ENCODE assay signal across 21 cellular contexts in the genomic region with DNA sequence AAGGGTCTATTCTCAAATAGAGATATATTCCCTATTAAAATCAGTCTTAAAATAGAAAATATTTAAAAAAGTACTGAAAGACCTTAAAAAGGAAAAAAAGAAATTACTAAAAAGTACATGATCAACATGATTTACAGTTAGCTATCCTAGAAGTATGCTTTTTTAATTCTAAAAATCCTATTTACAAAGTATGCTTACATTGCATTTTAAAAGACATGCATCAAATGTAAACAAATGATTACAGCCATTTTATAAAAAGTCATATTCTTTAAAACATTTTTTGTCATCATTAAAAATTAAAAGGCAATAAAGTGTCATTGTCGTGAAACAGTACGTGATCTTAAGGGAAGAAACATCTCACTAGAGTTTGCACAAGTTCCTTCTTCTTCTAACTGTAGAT.
"Had no signal": no experiment of that assay in that cellular context is flagged by ENCODE, and none has a peak within 500 bp of the region (broad histone marks: within the 10 kb centered on the region; RNA-seq: fewer than 3 reads in every experiment).

No MANE protein-coding gene starts in this region.

- DNase-seq: activated CD4-positive, alpha-beta T cell treated with anti-CD3 and anti-CD28 coated beads for 4 hours; activated CD4-positive, alpha-beta T cell treated with anti-CD3 and anti-CD28 coated beads, Interleukin-2, amount 50 U/mL, for 4 hours; activated CD8-positive, alpha-beta memory T cell treated with anti-CD3 and anti-CD28 coated beads, Interleukin-2, amount 10 ng/mL, durations not matched to agents 7 days and 5 days; activated effector memory CD4-positive, alpha-beta T cell treated with Interleukin-2 at 50 U/mL for 16 hours; activated naive CD4-positive, alpha-beta T cell; activated T-cell treated with anti-CD3 and anti-CD28 coated beads, Interleukin-2, amount 50 U/mL, for 24 hours; aorta; caudate nucleus; MG63; NCI-H1105; NCI-H1436 treated with DMSO at 0.1 percent for 48 hours; NCI-H187; NCI-H2081; NCI-H510A treated with DMSO at 0.1 percent for 48 hours; NCI-H69; RPMI8226; T-helper 1 cell had no signal

- H3K27ac ChIP-seq: breast epithelium, SK-N-MC had no signal

- H3K27me3 Mint-ChIP-seq: activated CD8-positive, alpha-beta memory T cell treated with anti-CD3 and anti-CD28 coated beads, Interleukin-2, amount 10 ng/mL, durations not matched to agents 7 days and 5 days; activated naive CD4-positive, alpha-beta T cell treated with anti-CD3 and anti-CD28 coated beads, Interleukin-2, amount 50 U/mL, for 24 hours; activated T-cell treated with anti-CD3 and anti-CD28 coated beads, Interleukin-2, amount 50 U/mL, for 24 hours had no signal

- H3K27ac Mint-ChIP-seq: activated CD8-positive, alpha-beta memory T cell treated with anti-CD3 and anti-CD28 coated beads, Interleukin-2, amount 10 ng/mL, durations not matched to agents 7 days and 5 days; activated naive CD4-positive, alpha-beta T cell treated with anti-CD3 and anti-CD28 coated beads, Interleukin-2, amount 50 U/mL, for 24 hours; activated T-cell treated with anti-CD3 and anti-CD28 coated beads, Interleukin-2, amount 50 U/mL, for 24 hours; activated T-helper 1 cell treated with anti-CD3 and anti-CD28 coated beads, Interleukin-12 subunit alpha, Interleukin-12 subunit beta, Interleukin-2, Interleukin-4 antibody, amounts not matched to agents 30 ng/mL and 10 ng/mL and 1 ng/mL, durations not matched to agents 14 hours and 24 hours and 36 hours had no signal

- H3K4me3 ChIP-seq: breast epithelium, MG63, SK-N-MC had no signal

- H3K4me3 Mint-ChIP-seq: activated CD8-positive, alpha-beta memory T cell treated with anti-CD3 and anti-CD28 coated beads, Interleukin-2, amount 10 ng/mL, durations not matched to agents 7 days and 5 days; activated naive CD4-positive, alpha-beta T cell treated with anti-CD3 and anti-CD28 coated beads, Interleukin-2, amount 50 U/mL, for 24 hours; activated T-cell treated with anti-CD3 and anti-CD28 coated beads, Interleukin-2, amount 50 U/mL, for 24 hours; activated T-helper 1 cell treated with anti-CD3 and anti-CD28 coated beads, Interleukin-12 subunit alpha, Interleukin-12 subunit beta, Interleukin-2, Interleukin-4 antibody, amounts not matched to agents 30 ng/mL and 10 ng/mL and 1 ng/mL, durations not matched to agents 14 hours and 24 hours and 36 hours had no signal

- H3K27me3 ChIP-seq: breast epithelium, MG63 had no signal

- H3K4me1 ChIP-seq: breast epithelium had no signal

- H3K9me3 ChIP-seq: breast epithelium, MG63 had no signal

- H3K36me3 ChIP-seq: breast epithelium had no signal

- H3K9me3 Mint-ChIP-seq: activated naive CD4-positive, alpha-beta T cell treated with anti-CD3 and anti-CD28 coated beads, Interleukin-2, amount 50 U/mL, for 24 hours; activated T-cell treated with anti-CD3 and anti-CD28 coated beads, Interleukin-2, amount 50 U/mL, for 24 hours; activated T-helper 1 cell treated with anti-CD3 and anti-CD28 coated beads, Interleukin-12 subunit alpha, Interleukin-12 subunit beta, Interleukin-2, Interleukin-4 antibody, amounts not matched to agents 30 ng/mL and 10 ng/mL and 1 ng/mL, durations not matched to agents 14 hours and 24 hours and 36 hours had no signal
